ENCODE assay signal across 10 cellular contexts in the genomic region with DNA sequence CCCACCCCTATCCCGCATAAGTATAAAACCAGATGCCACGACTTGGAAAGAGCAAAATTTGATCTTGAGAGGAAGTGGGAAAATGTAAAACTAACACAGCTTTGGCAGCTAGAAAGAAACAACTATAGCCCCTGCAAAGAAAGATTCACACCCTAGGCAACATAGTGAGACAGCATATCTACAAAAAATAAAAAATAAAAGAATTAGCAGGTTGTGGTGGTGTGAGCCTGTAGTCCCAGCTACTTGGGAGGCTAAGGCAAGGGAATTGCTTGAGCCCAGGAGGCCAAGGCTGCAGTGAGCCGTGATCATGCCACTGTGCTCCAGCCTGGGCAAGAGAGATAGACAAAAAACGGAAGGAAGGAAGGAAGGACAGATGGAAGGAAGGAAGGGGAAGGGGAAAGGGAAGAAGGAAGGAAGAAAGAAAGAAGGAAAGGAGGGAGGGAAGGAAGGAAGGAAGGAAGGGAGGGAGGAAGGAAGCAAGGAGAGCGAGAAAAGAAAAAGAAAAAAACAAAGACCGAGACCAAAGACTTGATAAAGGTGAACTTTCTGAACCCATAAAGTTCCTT. TPM values are rescaled to one million over a fixed set of nuclear protein-coding genes. Genes with fewer than 3 reads are reported as not detected.
DNase-seq lines count a peak whose midpoint lies in the region; ATAC-seq and TF ChIP-seq lines count a peak whose summit lies in the region.
"Had no signal": no experiment of that assay in that cellular context is flagged by ENCODE, and none has a peak within 500 bp of the region (broad histone marks: within the 10 kb centered on the region; RNA-seq: fewer than 3 reads in every experiment).

No MANE protein-coding gene starts in this region.

- no peaks in the 10 kb centered on the region for H3K36me3 ChIP-seq in mucosa of rectum (ENCODE audit: control insufficient read depth in 2 of 2, insufficient read depth in 2 of 2, low read length in 2 of 2)
- H3K36me3 ChIP-seq in transverse colon, result no peaks in the 10 kb centered on the region

- H3K4me3 ChIP-seq in mucosa of rectum (ENCODE audit: low read length in 2 of 2), result no peak overlapping the region
- H3K4me3 ChIP-seq in transverse colon, result no peak overlapping the region

- ATAC-seq in GM21723 (IDR thresholded peaks at IDR 0.05; ENCODE audit: unreplicated experiment) (no peak), GM19452 (IDR thresholded peaks at IDR 0.05; ENCODE audit: unreplicated experiment) (no peak)

- H3K9me3 Mint-ChIP-seq in activated naive CD4-positive, alpha-beta T cell treated with anti-CD3 and anti-CD28 coated beads, Interleukin-2, amount 10 ng/mL, durations not matched to agents 7 days and 5 days, result peaks cover 2% of the 10 kb centered on the region
- H3K9me3 Mint-ChIP-seq in activated T-helper 1 cell treated with anti-CD3 and anti-CD28 coated beads, Interleukin-12 subunit alpha, Interleukin-12 subunit beta, Interleukin-2, Interleukin-4 antibody, amounts not matched to agents 30 ng/mL and 10 ng/mL and 1 ng/mL, durations not matched to agents 14 hours and 24 hours and 36 hours, result no peaks in the 10 kb centered on the region

- H3K36me3 Mint-ChIP-seq in activated naive CD4-positive, alpha-beta T cell treated with anti-CD3 and anti-CD28 coated beads, Interleukin-2, amount 10 ng/mL, durations not matched to agents 7 days and 5 days, result peaks cover 2% of the 10 kb centered on the region
- peaks cover 13% of the 10 kb centered on the region for H3K36me3 Mint-ChIP-seq in activated T-helper 1 cell treated with anti-CD3 and anti-CD28 coated beads, Interleukin-12 subunit alpha, Interleukin-12 subunit beta, Interleukin-2, Interleukin-4 antibody, amounts not matched to agents 30 ng/mL and 10 ng/mL and 1 ng/mL, durations not matched to agents 14 hours and 24 hours and 36 hours (ENCODE audit: low read depth)

- no peak overlapping the region for H3K9ac ChIP-seq in mucosa of rectum (ENCODE audit: low read depth in 1 of 2, low read length in 2 of 2)

- peaks cover 30 to 40% of the 10 kb centered on the region in 2 donors for H3K4me1 ChIP-seq in mucosa of rectum (ENCODE audit: control insufficient read depth in 2 of 2, insufficient read depth in 2 of 2, low read length in 2 of 2)
- H3K4me1 ChIP-seq in transverse colon, result peaks cover 22 to 66% (median 37%) of the 10 kb centered on the region in 4 donors

- intact Hi-C loops in activated T-helper 1 cell treated with anti-CD3 and anti-CD28 coated beads, Interleukin-12 subunit alpha, Interleukin-12 subunit beta, Interleukin-2, Interleukin-4 antibody, amounts not matched to agents 30 ng/mL and 10 ng/mL and 1 ng/mL, durations not matched to agents 14 hours and 24 hours and 36 hours (cut with micrococcal nuclease), result loop anchor here (5.0 to 10.0 kb wide), 2 partner anchors 143 to 1699 kb away; partner anchors contain the start of gene INKA2
- intact Hi-C loops in transverse colon (cut with DNase I; ENCODE audit: low total_unique reads), result no loop called here

- peak overlapping the region; percentile 42 for H3K4me3 Mint-ChIP-seq in activated naive CD4-positive, alpha-beta T cell treated with anti-CD3 and anti-CD28 coated beads, Interleukin-2, amount 10 ng/mL, durations not matched to agents 7 days and 5 days
- peak overlapping the region; percentile 50 for H3K4me3 Mint-ChIP-seq in activated T-helper 1 cell treated with anti-CD3 and anti-CD28 coated beads, Interleukin-12 subunit alpha, Interleukin-12 subunit beta, Interleukin-2, Interleukin-4 antibody, amounts not matched to agents 30 ng/mL and 10 ng/mL and 1 ng/mL, durations not matched to agents 14 hours and 24 hours and 36 hours

- WGBS in transverse colon (ENCODE audit: low coverage in 1 of 2), 2 donors, result 70 to 79% methylated on average over 6 of the region's 6 CpGs

- no peak for TF ChIP-seq CTCF in transverse colon (IDR thresholded peaks at IDR 0.05)

- peaks cover 75% of the 10 kb centered on the region for H3K4me1 Mint-ChIP-seq in activated naive CD4-positive, alpha-beta T cell treated with anti-CD3 and anti-CD28 coated beads, Interleukin-2, amount 10 ng/mL, durations not matched to agents 7 days and 5 days
- H3K4me1 Mint-ChIP-seq in activated T-helper 1 cell treated with anti-CD3 and anti-CD28 coated beads, Interleukin-12 subunit alpha, Interleukin-12 subunit beta, Interleukin-2, Interleukin-4 antibody, amounts not matched to agents 30 ng/mL and 10 ng/mL and 1 ng/mL, durations not matched to agents 14 hours and 24 hours and 36 hours (ENCODE audit: low read depth), result peaks cover 89% of the 10 kb centered on the region

- H3K9me3 ChIP-seq in mucosa of rectum (ENCODE audit: control insufficient read depth in 2 of 2, low read length in 2 of 2) (no peaks in the 10 kb centered on the region), transverse colon (no peaks in the 10 kb centered on the region)

- H3K27me3 Mint-ChIP-seq in activated naive CD4-positive, alpha-beta T cell treated with anti-CD3 and anti-CD28 coated beads, Interleukin-2, amount 10 ng/mL, durations not matched to agents 7 days and 5 days, result no peaks in the 10 kb centered on the region
- H3K27me3 Mint-ChIP-seq in activated T-helper 1 cell treated with anti-CD3 and anti-CD28 coated beads, Interleukin-12 subunit alpha, Interleukin-12 subunit beta, Interleukin-2, Interleukin-4 antibody, amounts not matched to agents 30 ng/mL and 10 ng/mL and 1 ng/mL, durations not matched to agents 14 hours and 24 hours and 36 hours (ENCODE audit: insufficient read depth), result peaks cover 2% of the 10 kb centered on the region

- no peak for TF ChIP-seq POLR2A in transverse colon (IDR thresholded peaks at IDR 0.05)

- no peaks in the 10 kb centered on the region for H3K27me3 ChIP-seq in mucosa of rectum (ENCODE audit: control insufficient read depth in 2 of 2, insufficient read depth in 2 of 2, low read length in 2 of 2)
- H3K27me3 ChIP-seq in transverse colon, result no peaks in the 10 kb centered on the region

- DNase-seq in activated naive CD4-positive, alpha-beta T cell treated with anti-CD3 and anti-CD28 coated beads, Interleukin-2, amount 10 ng/mL, durations not matched to agents 7 days and 5 days, result no peak
- no peak for DNase-seq in activated naive CD4-positive, alpha-beta T cell treated with anti-CD3 and anti-CD28 coated beads, Interleukin-2, amount 50 U/mL, for 16 hours
- no peak for DNase-seq in activated T-helper 1 cell treated with anti-CD3 and anti-CD28 coated beads, Interleukin-12 subunit alpha, Interleukin-12 subunit beta, Interleukin-2, Interleukin-4 antibody, amounts not matched to agents 30 ng/mL and 10 ng/mL and 1 ng/mL, durations not matched to agents 14 hours and 24 hours and 36 hours (ENCODE audit: low spot score)
- DNase-seq in transverse colon (no peak), HT-29 (ENCODE audit: low spot score) (no peak)
- DNase-seq: anterior cingulate cortex, NCI-H146 had no signal

- TF ChIP-seq EP300 in transverse colon (IDR thresholded peaks at IDR 0.05; ENCODE audit: low read depth), result no peak

- H3K27ac ChIP-seq in mucosa of rectum (ENCODE audit: low read depth in 2 of 2, low read length in 2 of 2) (peak overlapping the region; percentile 81 to 82), transverse colon (peak overlapping the region; percentile 81 to 84 (median 82))

- peak overlapping the region; percentile 94 for H3K27ac Mint-ChIP-seq in activated naive CD4-positive, alpha-beta T cell treated with anti-CD3 and anti-CD28 coated beads, Interleukin-2, amount 10 ng/mL, durations not matched to agents 7 days and 5 days
- H3K27ac Mint-ChIP-seq in activated T-helper 1 cell treated with anti-CD3 and anti-CD28 coated beads, Interleukin-12 subunit alpha, Interleukin-12 subunit beta, Interleukin-2, Interleukin-4 antibody, amounts not matched to agents 30 ng/mL and 10 ng/mL and 1 ng/mL, durations not matched to agents 14 hours and 24 hours and 36 hours, result peak overlapping the region; percentile 91

- in situ Hi-C loops in transverse colon (cut with MboI; ENCODE audit: low pct_ligation_motif_present in 1 of 4, low pct_unique_long_range_greater_than_20kb in 1 of 4, low sequenced_read_pairs in 3 of 4), result no loop called here

- CTCF ChIA-PET in activated naive CD4-positive, alpha-beta T cell treated with anti-CD3 and anti-CD28 coated beads, Interleukin-2, amount 10 ng/mL, durations not matched to agents 7 days and 5 days (lab: Charles Lee), result interaction anchor here (0.6 to 4.2 kb wide), 4 partner anchors 9 to 86 kb away, joined by 3 to 19 read pairs (median 12); no protein-coding TSS in a partner anchor

RNA-seq across cellular contexts. Expression of gene RAP1A, which starts 25.4 kb away (rescaled TPM):
- total RNA-seq in activated T-helper 1 cell treated with anti-CD3 and anti-CD28 coated beads, Interleukin-12 subunit alpha, Interleukin-12 subunit beta, Interleukin-2, Interleukin-4 antibody, amounts not matched to agents 30 ng/mL and 10 ng/mL and 1 ng/mL, durations not matched to agents 14 hours and 24 hours and 36 hours, result 326 and 348 TPM in 2 replicates
- 10 to 100 TPM; 34.0 to 87.2 (median 57.7) TPM for total RNA-seq in transverse colon
- 4.1 and 4.2 TPM in 2 replicates for total RNA-seq in HT-29 (2014; rRNA removed; shearing (Covaris generic))
